27 cellular contexts compared by ENCODE assay signal in the genomic region with DNA sequence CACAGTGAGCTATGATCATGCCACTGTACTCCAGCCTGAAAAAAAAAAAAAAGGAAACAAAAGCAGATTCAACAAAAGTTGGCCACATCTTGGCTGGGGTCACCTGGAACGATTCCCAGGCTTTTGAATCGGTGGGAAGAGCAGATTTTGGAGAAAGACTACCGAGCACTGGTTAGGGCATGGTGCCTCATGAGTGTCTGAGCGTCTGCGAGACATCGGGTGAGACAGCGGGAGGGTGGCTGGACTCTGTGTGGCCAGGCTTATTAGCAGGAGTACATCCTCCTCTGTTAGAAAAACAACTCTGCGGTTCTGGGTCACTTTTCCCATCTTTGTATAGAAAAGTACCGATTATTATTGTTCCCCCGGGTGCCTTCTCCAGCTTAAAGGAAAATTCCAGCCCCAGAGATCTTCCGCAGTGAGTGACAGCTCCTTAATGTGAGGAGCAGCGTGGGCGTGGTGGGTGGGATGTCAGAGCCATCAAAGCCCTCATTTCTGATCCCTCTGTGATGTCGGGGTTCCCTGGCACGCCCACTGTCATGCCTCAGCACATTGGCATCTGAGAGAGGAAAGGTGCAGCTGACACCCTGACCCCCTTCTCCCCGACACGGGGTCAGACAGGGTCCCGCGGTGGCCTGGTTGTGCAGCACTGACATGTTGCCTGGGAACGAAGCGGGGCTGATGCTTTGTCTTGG. TPM values are rescaled to one million over a fixed set of nuclear protein-coding genes. Genes with fewer than 3 reads are reported as not detected.
DNase-seq lines count a peak whose midpoint lies in the region; ATAC-seq, FAIRE-seq and TF ChIP-seq lines count a peak whose summit lies in the region.
"Had no signal": no experiment of that assay in that cellular context is flagged by ENCODE, and none has a peak within 500 bp of the region (broad histone marks: within the 10 kb centered on the region; RNA-seq: fewer than 3 reads in every experiment).

No MANE protein-coding gene starts in this region.

- H3K4me2 ChIP-seq in HepG2 (ENCODE audit: low read depth, low read length) (no peak overlapping the region), neural progenitor cell (no peak overlapping the region)

- no peak for DNase-seq in HepG2 (ENCODE audit: low spot score)
- no peak for DNase-seq in right lobe of liver
- peak; percentile 34 for DNase-seq in cerebellar cortex (ENCODE audit: low spot score)
- no peak for DNase-seq in neural progenitor cell (ENCODE audit: low spot score)
- peak; percentile 41 for DNase-seq in urothelium cell line (ENCODE audit: low spot score)
- DNase-seq in lower lobe of right lung = no peak
- no peak for DNase-seq in NCI-H82 treated with DMSO at 0.1 percent for 48 hours (lab: John Stamatoyannopoulos, UW; ENCODE audit: unreplicated experiment)
- DNase-seq in activated CD4-positive, alpha-beta T cell treated with anti-CD3 and anti-CD28 coated beads, Interleukin-2, amount 50 U/mL, for 48 hours = no peak
- DNase-seq: activated CD4-positive, alpha-beta T cell treated with anti-CD3 and anti-CD28 coated beads for 36 hours; activated naive CD4-positive, alpha-beta T cell treated with anti-CD3 and anti-CD28 coated beads for 36 hours; activated T-cell treated with anti-CD3 and anti-CD28 coated beads, Interleukin-2, amount 50 U/mL, for 72 hours; amniotic stem cell; central memory CD4-positive, alpha-beta T cell; erythroblast; foreskin fibroblast; Kasumi-1; mucosa of descending colon; NCI-H187 treated with DMSO at 0.1 percent for 48 hours; NCI-H226; NCI-H774; OCI-M1; stimulated activated CD8-positive, alpha-beta memory T cell treated with anti-CD3 and anti-CD28 coated beads, Interleukin-4, amount 100 ng/mL, for 48 hours; upper lobe of left lung had no signal

- POLR2A ChIA-PET in HepG2 (lab: Yijun Ruan, JAX) = interaction anchor here (0.7 kb wide), 1 partner anchor 247 kb away, joined by 4 read pairs; no protein-coding TSS in a partner anchor

- no peaks in the 10 kb centered on the region for H3K36me3 ChIP-seq in HepG2 (replicated peaks in 1 of 2; ENCODE audit: control insufficient read depth in 1 of 2, insufficient read depth in 2 of 2, low read length in 2 of 2)
- H3K36me3 ChIP-seq in right lobe of liver = no peaks in the 10 kb centered on the region
- no peaks in the 10 kb centered on the region for H3K36me3 ChIP-seq in neural progenitor cell
- H3K36me3 ChIP-seq in lower lobe of right lung = no peaks in the 10 kb centered on the region
- H3K36me3 ChIP-seq: HAP-1, upper lobe of left lung had no signal

- H3K79me2 ChIP-seq in HepG2 (ENCODE audit: insufficient read depth, low read length) (no peaks in the 10 kb centered on the region), neural progenitor cell (ENCODE audit: low read depth) (no peaks in the 10 kb centered on the region)

- peak overlapping the region; percentile 85 for H3K27ac Mint-ChIP-seq in neural progenitor cell
- H3K27ac Mint-ChIP-seq: activated CD4-positive, alpha-beta T cell treated with anti-CD3 and anti-CD28 coated beads for 36 hours; activated naive CD4-positive, alpha-beta T cell treated with anti-CD3 and anti-CD28 coated beads for 36 hours; activated T-cell treated with anti-CD3 and anti-CD28 coated beads, Interleukin-2, amount 50 U/mL, for 72 hours had no signal

- intact Hi-C loops in HepG2 (cut with micrococcal nuclease; ENCODE audit: unreplicated experiment) = no loop called here
- intact Hi-C loops in right lobe of liver (cut with DNase I) = no loop called here
- intact Hi-C loops in lower lobe of right lung (cut with DNase I) = no loop called here

- H3K27me3 ChIP-seq in HepG2 (ENCODE audit: control insufficient read depth in 1 of 2, insufficient read depth in 2 of 2, low read length in 2 of 2) (peaks cover 0 to 57% of the 10 kb centered on the region in 2 experiments; a peak in 4 of 5 replicates), right lobe of liver (no peaks in the 10 kb centered on the region), neural progenitor cell (peaks cover 8% of the 10 kb centered on the region), lower lobe of right lung (ENCODE audit: low read depth) (no peaks in the 10 kb centered on the region)
- H3K27me3 ChIP-seq: upper lobe of left lung had no signal

- H3K4me3 Mint-ChIP-seq in neural progenitor cell = no peak overlapping the region
- H3K4me3 Mint-ChIP-seq: activated CD4-positive, alpha-beta T cell treated with anti-CD3 and anti-CD28 coated beads for 36 hours; activated naive CD4-positive, alpha-beta T cell treated with anti-CD3 and anti-CD28 coated beads for 36 hours; activated T-cell treated with anti-CD3 and anti-CD28 coated beads, Interleukin-2, amount 50 U/mL, for 72 hours had no signal

- TF ChIP-seq EP300 in HepG2 (IDR thresholded peaks at IDR 0.05; ENCODE audit: low read depth in 2 of 2, low read length in 2 of 2) (no peak), HepG2 (CRISPR knock-in tag; IDR thresholded peaks at IDR 0.05; ENCODE audit: borderline replicate concordance) (no peak)

- 23% methylated on average over 18 of the region's 21 CpGs for WGBS in HepG2 (ENCODE audit: low lambda C conversion rate)
- 76% methylated on average over 11 of the region's 21 CpGs for WGBS in right lobe of liver (ENCODE audit: insufficient coverage, low coverage, low lambda C conversion rate, missing lambda C conversion rate)

- TF ChIP-seq RAD21 in HepG2 (CRISPR knock-in tag; IDR thresholded peaks at IDR 0.05) = no peak

- peaks cover 5% of the 10 kb centered on the region for H3K27me3 Mint-ChIP-seq in neural progenitor cell (ENCODE audit: insufficient read depth, low read depth)

- BruUV-seq in HepG2 (replicated peaks; lab: Mats Ljungman, UMichigan) = no TSS peak

- CTCF ChIA-PET in HepG2 (lab: Yijun Ruan, JAX; ENCODE audit: low intra/inter-chr PET ratio, low total read pairs) = no interaction called here

- H3K9me3 Mint-ChIP-seq in neural progenitor cell = no peaks in the 10 kb centered on the region
- H3K9me3 Mint-ChIP-seq: activated naive CD4-positive, alpha-beta T cell treated with anti-CD3 and anti-CD28 coated beads for 36 hours; activated T-cell treated with anti-CD3 and anti-CD28 coated beads, Interleukin-2, amount 50 U/mL, for 72 hours had no signal

- TF ChIP-seq CTCF in HepG2 (CRISPR knock-in tag; IDR thresholded peaks at IDR 0.05) = no peak
- no peak for TF ChIP-seq CTCF in right lobe of liver (IDR thresholded peaks at IDR 0.05)
- no peak for TF ChIP-seq CTCF in neural progenitor cell (IDR thresholded peaks at IDR 0.05)
- no peak for TF ChIP-seq CTCF in lower lobe of right lung (IDR thresholded peaks at IDR 0.05)

- H4K20me1 ChIP-seq in HepG2 (ENCODE audit: insufficient read depth, low read length) = no peaks in the 10 kb centered on the region
- H4K20me1 ChIP-seq in neural progenitor cell (ENCODE audit: low read depth) = no peaks in the 10 kb centered on the region

- H3K9ac ChIP-seq in HepG2 (ENCODE audit: insufficient read depth, low read depth, low read length) = no peak overlapping the region
- no peak overlapping the region for H3K9ac ChIP-seq in neural progenitor cell

- ATAC-seq in HepG2 (0 out of 3 replicates have a peak, but pooled peaks have one; percentile 20), right lobe of liver (no peak), lower lobe of right lung (no peak)
- ATAC-seq: activated CD4-positive, alpha-beta T cell treated with anti-CD3 and anti-CD28 coated beads for 36 hours; activated T-cell treated with anti-CD3 and anti-CD28 coated beads, Interleukin-2, amount 50 U/mL, for 72 hours; mucosa of descending colon; Right ventricle myocardium inferior had no signal

- H3K27ac ChIP-seq in HepG2 (ENCODE audit: extremely low read length, insufficient read depth, low read length) (no peak overlapping the region), right lobe of liver (no peak overlapping the region), neural progenitor cell (no peak overlapping the region), lower lobe of right lung (no peak overlapping the region)
- H3K27ac ChIP-seq: C4-2B, upper lobe of left lung had no signal

- FAIRE-seq in HepG2 (lab: Jason Lieb, UNC) = no peak
- FAIRE-seq in urothelium cell line (lab: Jason Lieb, UNC) = peak; percentile 9
- FAIRE-seq: A204.1 had no signal

- no peak overlapping the region for H2AFZ ChIP-seq in HepG2 (ENCODE audit: low read length)
- H2AFZ ChIP-seq in neural progenitor cell (replicated peaks) = no peak overlapping the region

- TF ChIP-seq POLR2A in HepG2 (IDR thresholded peaks at IDR 0.05; ENCODE audit: insufficient read depth in 1 of 2, low read depth in 2 of 2, low read length in 2 of 2) (no peak), right lobe of liver (IDR thresholded peaks at IDR 0.05) (no peak)

- in situ Hi-C loops in HepG2 (cut with HindIII; ENCODE audit: extremely low pct_ligation_motif_present, low pct_unique_long_range_greater_than_20kb) = no loop called here

- 0 out of 2 replicates have a peak, but pooled peaks cover 6% of the 10 kb centered on the region for H3K4me1 ChIP-seq in HepG2 (ENCODE audit: insufficient read depth, low read length)
- peaks cover 0 to 6% (median 0%) of the 10 kb centered on the region in 4 donors for H3K4me1 ChIP-seq in right lobe of liver
- H3K4me1 ChIP-seq in neural progenitor cell = no peaks in the 10 kb centered on the region
- no peaks in the 10 kb centered on the region for H3K4me1 ChIP-seq in lower lobe of right lung
- H3K4me1 ChIP-seq: upper lobe of left lung had no signal

- H3K4me1 Mint-ChIP-seq in neural progenitor cell = peaks cover 25% of the 10 kb centered on the region
- H3K4me1 Mint-ChIP-seq: activated CD4-positive, alpha-beta T cell treated with anti-CD3 and anti-CD28 coated beads for 36 hours had no signal

- no peaks in the 10 kb centered on the region for H3K36me3 Mint-ChIP-seq in neural progenitor cell

- H3F3A ChIP-seq in neural progenitor cell (ENCODE audit: low read depth) = no peaks in the 10 kb centered on the region

- H3K9me3 ChIP-seq in HepG2 (ENCODE audit: low read length) = no peaks in the 10 kb centered on the region
- no peaks in the 10 kb centered on the region for H3K9me3 ChIP-seq in right lobe of liver
- H3K9me3 ChIP-seq in neural progenitor cell (ENCODE audit: low read depth) = no peaks in the 10 kb centered on the region
- no peaks in the 10 kb centered on the region for H3K9me3 ChIP-seq in lower lobe of right lung
- H3K9me3 ChIP-seq: HAP-1, mucosa of descending colon, upper lobe of left lung had no signal

- no peak overlapping the region for H3K4me3 ChIP-seq in HepG2 (replicated peaks in 1 of 3; ENCODE audit: insufficient read depth in 1 of 3, low read depth in 2 of 3, low read length in 3 of 3)
- no peak overlapping the region for H3K4me3 ChIP-seq in right lobe of liver
- H3K4me3 ChIP-seq in neural progenitor cell = no peak overlapping the region
- no peak overlapping the region for H3K4me3 ChIP-seq in lower lobe of right lung
- H3K4me3 ChIP-seq: HAP-1, mucosa of descending colon, upper lobe of left lung had no signal

RNA-seq across cellular contexts. Expression of a gene that starts 6.9 kb away (rescaled TPM):
- total RNA-seq in HepG2 (2016; rRNA removed; fragmentation: Illumina TruSeq; extraction: Trizol) (0.44 and 0.66 TPM in 2 replicates), right lobe of liver (10 to 100 TPM in 2 of 6 experiments, 1 to 10 TPM in 4; 1.9 to 12.8 (median 5.7) TPM), neural progenitor cell (ENCODE audit: low replicate concordance) (3.6 and 7.9 TPM in 2 replicates), lower lobe of right lung (7.9 TPM)
- 0.62 and 2.1 TPM in 2 replicates for total RNA-seq in HepG2 (2016; cell fraction: cytosol; rRNA removed; fragmentation: Illumina TruSeq; extraction: Trizol; ENCODE audit: low read depth)
- total RNA-seq in HepG2 (2016; cell fraction: insoluble cytoplasmic fraction; rRNA removed; fragmentation: Illumina TruSeq; extraction: Trizol) = 0.13 and 0.37 TPM in 2 replicates
- total RNA-seq in HepG2 (2016; cell fraction: membrane; rRNA removed; fragmentation: Illumina TruSeq; extraction: Trizol) = 1.5 and 2.3 TPM in 2 replicates
- total RNA-seq in HepG2 (2016; cell fraction: nucleus; rRNA removed; fragmentation: Illumina TruSeq; extraction: Trizol) = not detected in 2 replicates
- 0.43 and 0.74 TPM in 2 replicates for polyA plus RNA-seq in HepG2 (2011; rRNA removed)
- 0.22 and 0.24 TPM in 2 replicates for polyA plus RNA-seq in HepG2 (2011; cell fraction: cytosol; rRNA removed)
- polyA plus RNA-seq in HepG2 (2011; cell fraction: nucleus; rRNA removed) = 0.06 and 0.10 TPM in 2 replicates
- 0.47 and 0.65 TPM in 2 replicates for polyA plus RNA-seq in HepG2 (2012)
- 1.7 and 2.2 TPM in 2 replicates for polyA plus RNA-seq in HepG2 (2016; cell fraction: cytosol; fragmentation: Illumina TruSeq; extraction: Trizol; ENCODE audit: low read depth)
- 0.62 and 0.74 TPM in 2 replicates for polyA plus RNA-seq in HepG2 (2016; cell fraction: insoluble cytoplasmic fraction; fragmentation: Illumina TruSeq; extraction: Trizol; ENCODE audit: low read depth)
- polyA plus RNA-seq in HepG2 (2016; cell fraction: membrane; fragmentation: Illumina TruSeq; extraction: Trizol; ENCODE audit: low read depth) = 1.2 and 1.8 TPM in 2 replicates
- 0.29 and 0.72 TPM in 2 replicates for polyA plus RNA-seq in HepG2 (2016; cell fraction: nucleus; fragmentation: Illumina TruSeq; extraction: Trizol; ENCODE audit: insufficient read depth, low read depth)
- polyA minus RNA-seq in HepG2 (2011; rRNA and poly(A)+ RNA removed; ENCODE audit: low replicate concordance) = 0.20 and 0.23 TPM in 2 replicates
- not detected in 2 replicates for polyA minus RNA-seq in HepG2 (2011; cell fraction: cytosol; rRNA and poly(A)+ RNA removed)
- 0.13 TPM in 1 of 2 replicates, not detected in the other for polyA minus RNA-seq in HepG2 (2011; cell fraction: nucleus; rRNA and poly(A)+ RNA removed)

Comparison
In these comparisons a context has a peak if more than half of its experiments do, and no peak if none do; other contexts are left out.
1. DNase-seq: peak in cerebellar cortex (single experiment) and urothelium cell line (single experiment); none in HepG2 (single experiment), right lobe of liver (0 of 3), neural progenitor cell (single experiment), lower lobe of right lung (single experiment), NCI-H82 treated with DMSO at 0.1 percent for 48 hours (single experiment) and activated CD4-positive, alpha-beta T cell treated with anti-CD3 and anti-CD28 coated beads, Interleukin-2, amount 50 U/mL, for 48 hours (0 of 2).